ENCODE assay signal across 18 cellular contexts in the genomic region with DNA sequence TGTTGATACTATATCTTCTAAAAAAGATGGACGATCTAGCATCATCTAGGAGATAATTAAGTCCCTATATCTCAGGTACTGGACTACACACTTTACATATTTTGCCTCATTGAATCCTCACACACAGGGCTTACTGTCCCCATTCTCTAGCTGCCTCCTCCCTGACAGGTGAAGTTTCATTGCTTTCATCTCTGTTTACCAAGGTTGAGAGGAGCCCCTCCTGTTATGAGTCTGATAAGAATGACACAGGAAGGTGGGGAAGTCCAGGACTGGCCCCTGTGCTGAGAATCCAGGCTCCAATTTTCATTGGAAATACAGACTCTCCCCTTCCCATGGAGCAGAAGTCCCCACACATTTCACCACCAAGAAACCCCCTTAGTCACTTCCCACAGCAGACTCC.
"Had no signal": no experiment of that assay in that cellular context is flagged by ENCODE, and none has a peak within 500 bp of the region (broad histone marks: within the 10 kb centered on the region; RNA-seq: fewer than 3 reads in every experiment).

No MANE protein-coding gene starts in this region.

- H3K4me1 ChIP-seq: breast epithelium had no signal

- H3K4me2 ChIP-seq: hepatocyte had no signal

- H3K4me3 ChIP-seq: breast epithelium, hepatocyte, left ventricle myocardium inferior, thyroid gland had no signal

- H3K36me3 ChIP-seq: breast epithelium, left ventricle myocardium inferior, thyroid gland had no signal

- H3K9me3 ChIP-seq: breast epithelium, left ventricle myocardium inferior, thyroid gland had no signal

- H2AFZ ChIP-seq: hepatocyte had no signal

- H3K36me3 Mint-ChIP-seq: activated naive CD8-positive, alpha-beta T cell treated with anti-CD3 and anti-CD28 coated beads, Interleukin-2, amount 10 ng/mL, durations not matched to agents 7 days and 5 days; memory B cell had no signal

- H3K27ac Mint-ChIP-seq: activated CD4-positive, alpha-beta memory T cell treated with anti-CD3 and anti-CD28 coated beads, Interleukin-2, amount 10 ng/mL, durations not matched to agents 7 days and 5 days; activated naive CD8-positive, alpha-beta T cell treated with anti-CD3 and anti-CD28 coated beads, Interleukin-2, amount 10 ng/mL, durations not matched to agents 7 days and 5 days; activated T-helper 2 cell treated with anti-CD3 and anti-CD28 coated beads, Interferon-gamma antibody, Interleukin-2, Interleukin-4, amounts not matched to agents 10 μg/mL and 5 μg/mL and 100 μg/mL, durations not matched to agents 14 hours and 24 hours and 36 hours; memory B cell; nephron; T-helper 2 cell treated with Interferon-gamma antibody and Interleukin-4, amounts not matched to agents 5 μg/mL and 100 μg/mL, for 36 hours had no signal

- H3K9me3 Mint-ChIP-seq: activated CD4-positive, alpha-beta memory T cell treated with anti-CD3 and anti-CD28 coated beads, Interleukin-2, amount 10 ng/mL, durations not matched to agents 7 days and 5 days; activated naive CD8-positive, alpha-beta T cell treated with anti-CD3 and anti-CD28 coated beads, Interleukin-2, amount 10 ng/mL, durations not matched to agents 7 days and 5 days; activated T-helper 2 cell treated with anti-CD3 and anti-CD28 coated beads, Interferon-gamma antibody, Interleukin-2, Interleukin-4, amounts not matched to agents 10 μg/mL and 5 μg/mL and 100 μg/mL, durations not matched to agents 14 hours and 24 hours and 36 hours; endodermal cell; memory B cell; nephron; T-helper 2 cell treated with Interferon-gamma antibody and Interleukin-4, amounts not matched to agents 5 μg/mL and 100 μg/mL, for 36 hours had no signal

- H3K27me3 Mint-ChIP-seq: activated CD4-positive, alpha-beta memory T cell treated with anti-CD3 and anti-CD28 coated beads, Interleukin-2, amount 10 ng/mL, durations not matched to agents 7 days and 5 days; activated naive CD8-positive, alpha-beta T cell treated with anti-CD3 and anti-CD28 coated beads, Interleukin-2, amount 10 ng/mL, durations not matched to agents 7 days and 5 days; memory B cell had no signal

- ATAC-seq: activated CD4-positive, CD25-positive, alpha-beta regulatory T cell treated with anti-CD3 and anti-CD28 coated beads, Interleukin-2, amount 50 U/mL, for 24 hours had no signal

- H3K27me3 ChIP-seq: breast epithelium, hepatocyte, thyroid gland had no signal

- H3K79me2 ChIP-seq: hepatocyte had no signal

- H3K4me3 Mint-ChIP-seq: activated CD4-positive, alpha-beta memory T cell treated with anti-CD3 and anti-CD28 coated beads, Interleukin-2, amount 10 ng/mL, durations not matched to agents 7 days and 5 days; activated naive CD8-positive, alpha-beta T cell treated with anti-CD3 and anti-CD28 coated beads, Interleukin-2, amount 10 ng/mL, durations not matched to agents 7 days and 5 days; endodermal cell; memory B cell; nephron; T-helper 2 cell treated with Interferon-gamma antibody and Interleukin-4, amounts not matched to agents 5 μg/mL and 100 μg/mL, for 36 hours had no signal

- DNase-seq: activated CD4-positive, alpha-beta memory T cell treated with anti-CD3 and anti-CD28 coated beads, Interleukin-2, amount 10 ng/mL, durations not matched to agents 7 days and 5 days; activated CD8-positive, alpha-beta memory T cell treated with anti-CD3 and anti-CD28 coated beads, Interleukin-2, amount 50 U/mL, for 48 hours; activated naive CD8-positive, alpha-beta T cell treated with anti-CD3 and anti-CD28 coated beads, Interleukin-2, amount 10 ng/mL, durations not matched to agents 7 days and 5 days; aorta; dermis blood vessel endothelial cell; endodermal cell; erythroblast; kidney; left ventricle myocardium inferior; stimulated activated CD4-positive, alpha-beta T cell treated with anti-CD3 and anti-CD28 coated beads, Interleukin-4, amount 100 ng/mL, for 1 hour; thyroid gland had no signal

- H3K27ac ChIP-seq: breast epithelium, hepatocyte, left ventricle myocardium inferior, thyroid gland had no signal
